ENCODE assay signal across 8 cellular contexts in genomic region chrX:48521353-48522243, GRCh38. TPM values are rescaled to one million over a fixed set of nuclear protein-coding genes. Genes with fewer than 3 reads are reported as not detected.
DNase-seq lines count a peak whose midpoint lies in the region; ATAC-seq, FAIRE-seq and TF ChIP-seq lines count a peak whose summit lies in the region.

Gene EBP, plus strand, starts transcription at chrX:48521808. Its CDS starts 1,964 bp downstream, at chrX:48523772.

- peak within 1 kb of the TSS; percentile 61 for H3K9ac ChIP-seq in adipocyte (ENCODE audit: low read length)

- H3K27me3 ChIP-seq in adipocyte (replicated peaks; ENCODE audit: control insufficient read depth, insufficient read depth, low read length) (no peaks in the 10 kb centered on the region), heart left ventricle (peaks cover 0 to 4% (median 0%) of the 10 kb centered on the region in 9 donors)

- peak; percentile 84 for FAIRE-seq in GM12892 (lab: Jason Lieb, UNC)

- H3K27me3 Mint-ChIP-seq in T-cell (no peaks in the 10 kb centered on the region), type B pancreatic cell (no peaks in the 10 kb centered on the region)

- peak; percentile 84 for DNase-seq in GM12892 (ENCODE audit: insufficient read length)
- DNase-seq in NCI-H146 (lab: John Stamatoyannopoulos, UW): peak; percentile 96
- DNase-seq in T-cell: peak; percentile 84 to 96 (median 92)
- DNase-seq in adipocyte (ENCODE audit: low read depth): peak; percentile 88
- DNase-seq in heart left ventricle: peak; percentile 84 to 93 (median 87)
- peak; percentile 72 to 98 (median 88) for DNase-seq in posterior cingulate gyrus
- peak; percentile 89 for DNase-seq in type B pancreatic cell (ENCODE audit: extremely low spot score, unreplicated experiment)

- H3K36me3 ChIP-seq in adipocyte (ENCODE audit: control insufficient read depth, insufficient read depth, low read length, severe bottlenecking) (peaks cover 6% of the 10 kb centered on the region), heart left ventricle (peaks cover 0 to 10% (median 0%) of the 10 kb centered on the region in 9 donors)

- TF ChIP-seq CTCF in heart left ventricle (IDR thresholded peaks at IDR 0.05) (no peak), type B pancreatic cell (conservative IDR thresholded peaks at IDR 0.05) (no peak)

- H3K36me3 Mint-ChIP-seq in T-cell: peaks cover 7% of the 10 kb centered on the region
- peaks cover 4% of the 10 kb centered on the region for H3K36me3 Mint-ChIP-seq in type B pancreatic cell

- intact Hi-C loops in heart left ventricle (cut with DNase I): no loop called here
- intact Hi-C loops in posterior cingulate gyrus (cut with DNase I): no loop called here

- H3K27ac ChIP-seq in heart left ventricle: peak within 1 kb of the TSS in 11 of 12 donors; percentile 33 to 83 (median 72)

- peaks cover 3% of the 10 kb centered on the region for H3K4me1 ChIP-seq in adipocyte (ENCODE audit: control insufficient read depth, insufficient read depth, low read length)
- peaks cover 0 to 8% (median 1%) of the 10 kb centered on the region in 12 donors for H3K4me1 ChIP-seq in heart left ventricle

- 1 to 42% (median 19%) methylated on average over 46 to 64 of the region's 66 CpGs for WGBS in heart left ventricle, 4 donors

- POLR2A ChIA-PET in T-cell (lab: Charles Lee): interaction anchor here (0.6 kb wide), 2 partner anchors 45 to 872 kb away, joined by 3 read pairs; no protein-coding TSS in a partner anchor

- H3K9me3 Mint-ChIP-seq in T-cell (no peaks in the 10 kb centered on the region), type B pancreatic cell (no peaks in the 10 kb centered on the region)

- H3K9me3 ChIP-seq in adipocyte (ENCODE audit: control insufficient read depth, low read length) (no peaks in the 10 kb centered on the region), heart left ventricle (no peaks in the 10 kb centered on the region)

- peaks cover 26 to 41% (median 30%) of the 10 kb centered on the region in 3 donors for H3K4me1 Mint-ChIP-seq in T-cell
- no peaks in the 10 kb centered on the region for H3K4me1 Mint-ChIP-seq in type B pancreatic cell (ENCODE audit: unreplicated experiment)

- H3K4me3 Mint-ChIP-seq in T-cell: peak within 1 kb of the TSS; percentile 85 to 89 (median 85)
- peak within 1 kb of the TSS; percentile 92 for H3K4me3 Mint-ChIP-seq in type B pancreatic cell

- H3K4me3 ChIP-seq in adipocyte (ENCODE audit: low read length): peak within 1 kb of the TSS; percentile 66
- H3K4me3 ChIP-seq in heart left ventricle: peak within 1 kb of the TSS; percentile 26 to 79 (median 62)

- ATAC-seq in HG02852 (IDR thresholded peaks at IDR 0.05; ENCODE audit: unreplicated experiment) (peak; percentile 97), T-cell (replicated peaks in 1 of 4) (peak; percentile 95 to 98 (median 95)), heart left ventricle (peak; percentile 94 to 99 (median 98))

- TF ChIP-seq POLR2A in GM12892 (IDR thresholded peaks at IDR 0.05; ENCODE audit: low read depth, low read length) (peak; percentile 79; the same call in 1 of the 2 replicates), heart left ventricle (IDR thresholded peaks at IDR 0.05) (peak in 1 of 2 donors; percentile 49)

- peak within 1 kb of the TSS; percentile 93 to 97 for H3K27ac Mint-ChIP-seq in T-cell
- H3K27ac Mint-ChIP-seq in type B pancreatic cell: peak within 1 kb of the TSS; percentile 87

- CTCF ChIA-PET in T-cell (lab: Charles Lee): interaction anchor here in 1 of 2 donors (0.6 to 1.0 kb wide), 2 partner anchors 15 to 18 kb away, joined by 3 to 6 read pairs; partner anchors contain the start of gene TBC1D25

RNA-seq across cellular contexts. Expression of gene EBP, which starts in this region (rescaled TPM):
- 105 TPM for polyA plus RNA-seq in GM12892 (2012; ENCODE audit: missing spikeins)
- 10 to 100 TPM; 41.1 to 60.4 (median 46.1) TPM for total RNA-seq in T-cell
- total RNA-seq in heart left ventricle: 10 to 100 TPM; 37.1 to 72.5 (median 55.3) TPM
- polyA plus RNA-seq in heart left ventricle: 100 to 1,000 TPM in 1 of 2 donors, 10 to 100 TPM in 1; 93.8 to 118 TPM
- 79.8 and 95.9 TPM in 2 replicates for total RNA-seq in type B pancreatic cell (ENCODE audit: low replicate concordance)

Comparison
In these comparisons a context has a peak if more than half of its experiments do, and no peak if none do; other contexts are left out.
1. Peak in every context shown above with its lines: DNase-seq, ATAC-seq, H3K4me3 ChIP-seq and H3K27ac ChIP-seq.